In genomic region chr2:28276807-28277206, GRCh38 we compare ENCODE assay signal across 1 cellular context.
TF ChIP-seq lines count a peak whose summit lies in the region.

No MANE protein-coding gene starts in this region.

TF ChIP-seq in SK-N-SH, 30 proteins besides CTCF, POLR2A, EP300 and RAD21 (continued from another document):
- TF ChIP-seq, protein P1, sequence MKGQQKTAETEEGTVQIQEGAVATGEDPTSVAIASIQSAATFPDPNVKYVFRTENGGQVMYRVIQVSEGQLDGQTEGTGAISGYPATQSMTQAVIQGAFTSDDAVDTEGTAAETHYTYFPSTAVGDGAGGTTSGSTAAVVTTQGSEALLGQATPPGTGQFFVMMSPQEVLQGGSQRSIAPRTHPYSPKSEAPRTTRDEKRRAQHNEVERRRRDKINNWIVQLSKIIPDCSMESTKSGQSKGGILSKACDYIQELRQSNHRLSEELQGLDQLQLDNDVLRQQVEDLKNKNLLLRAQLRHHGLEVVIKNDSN (IDR thresholded peaks at IDR 0.05; ENCODE audit: borderline replicate concordance, low read depth) = no peak
- TF ChIP-seq YY1 (IDR thresholded peaks at IDR 0.05; ENCODE audit: low read depth) (no peak), TEAD4 (IDR thresholded peaks at IDR 0.05; ENCODE audit: borderline replicate concordance, insufficient read depth) (no peak)
